In genomic region chr4:171924761-171925376, GRCh38 we compare ENCODE assay signal across 19 cellular contexts.
DNase-seq lines count a peak whose midpoint lies in the region; ATAC-seq and TF ChIP-seq lines count a peak whose summit lies in the region.
"Had no signal": no experiment of that assay in that cellular context is flagged by ENCODE, and none has a peak within 500 bp of the region (broad histone marks: within the 10 kb centered on the region; RNA-seq: fewer than 3 reads in every experiment).

No MANE protein-coding gene starts in this region.

- intact Hi-C loops in right lobe of liver (cut with DNase I), result no loop called here

- CTCF ChIA-PET in activated CD8-positive, alpha-beta memory T cell treated with anti-CD3 and anti-CD28 coated beads, Interleukin-2, amount 10 ng/mL, durations not matched to agents 7 days and 5 days (lab: Charles Lee), result no interaction called here

- no peak overlapping the region for H2AK5ac ChIP-seq in mesendoderm (ENCODE audit: low read length)

- no peak overlapping the region for H3K18ac ChIP-seq in mesendoderm (ENCODE audit: low read length)

- H3K4me3 ChIP-seq in mesendoderm (ENCODE audit: low read length) (no peak overlapping the region), right lobe of liver (no peak overlapping the region)
- H3K4me3 ChIP-seq: K562, SJCRH30 had no signal

- no peaks in the 10 kb centered on the region for H3K27me3 Mint-ChIP-seq in effector memory CD8-positive, alpha-beta T cell
- no peaks in the 10 kb centered on the region for H3K27me3 Mint-ChIP-seq in activated CD8-positive, alpha-beta memory T cell treated with anti-CD3 and anti-CD28 coated beads, Interleukin-2, amount 10 ng/mL, durations not matched to agents 7 days and 5 days
- H3K27me3 Mint-ChIP-seq: B cell; CD4-positive, CD25-positive, alpha-beta regulatory T cell; T-helper 17 cell had no signal

- no peak overlapping the region for H2BK5ac ChIP-seq in mesendoderm (ENCODE audit: low read length)

- no peaks in the 10 kb centered on the region for H3K4me1 Mint-ChIP-seq in effector memory CD8-positive, alpha-beta T cell (ENCODE audit: low read depth in 2 of 2)
- no peaks in the 10 kb centered on the region for H3K4me1 Mint-ChIP-seq in activated CD8-positive, alpha-beta memory T cell treated with anti-CD3 and anti-CD28 coated beads, Interleukin-2, amount 10 ng/mL, durations not matched to agents 7 days and 5 days
- H3K4me1 Mint-ChIP-seq: B cell; CD4-positive, CD25-positive, alpha-beta regulatory T cell; T-helper 17 cell had no signal

- no peaks in the 10 kb centered on the region for H3K79me1 ChIP-seq in mesendoderm (ENCODE audit: low read length)

- H3K27me3 ChIP-seq in mesendoderm (ENCODE audit: insufficient read depth, low read length, poor library complexity), result no peaks in the 10 kb centered on the region
- no peaks in the 10 kb centered on the region for H3K27me3 ChIP-seq in right lobe of liver
- H3K27me3 ChIP-seq: SJCRH30 had no signal

- no peak overlapping the region for H3K23ac ChIP-seq in mesendoderm (ENCODE audit: low read length)

- TF ChIP-seq POLR2A in right lobe of liver (IDR thresholded peaks at IDR 0.05), result no peak

- no peaks in the 10 kb centered on the region for H3K4me1 ChIP-seq in mesendoderm (ENCODE audit: control insufficient read depth, low read depth, low read length)
- H3K4me1 ChIP-seq in right lobe of liver, result no peaks in the 10 kb centered on the region
- H3K4me1 ChIP-seq: SJCRH30 had no signal

- no peak overlapping the region for H2BK120ac ChIP-seq in mesendoderm (ENCODE audit: low read depth, low read length)

- WGBS in mesendoderm (ENCODE audit: extremely low coverage, insufficient coverage, low lambda C conversion rate), result no CpG with 5 or more reads among the region's 5 CpGs
- 43% methylated on average over 5 of the region's 5 CpGs for WGBS in right lobe of liver (ENCODE audit: insufficient coverage, low coverage, low lambda C conversion rate, missing lambda C conversion rate)

- H3K9ac ChIP-seq in mesendoderm (ENCODE audit: low read length), result no peak overlapping the region

- DNase-seq in COR-L47 (lab: John Stamatoyannopoulos, UW), result peak; percentile 93
- DNase-seq in LHCN-M2 (ENCODE audit: low read depth), result peak; percentile 17
- peak; percentile 88 for DNase-seq in NCI-H748 (lab: John Stamatoyannopoulos, UW; ENCODE audit: unreplicated experiment)
- peak; percentile 5 for DNase-seq in mesendoderm
- DNase-seq in right lobe of liver, result no peak
- no peak for DNase-seq in effector memory CD8-positive, alpha-beta T cell
- DNase-seq in activated CD8-positive, alpha-beta memory T cell treated with anti-CD3 and anti-CD28 coated beads, Interleukin-2, amount 10 ng/mL, durations not matched to agents 7 days and 5 days, result no peak
- DNase-seq: CD4-positive, CD25-positive, alpha-beta regulatory T cell; DMS53; GOT3; NCI-H1436 treated with DMSO at 0.1 percent for 48 hours; NCI-H524 treated with DMSO at 0.1 percent for 48 hours; PC-3; T-helper 17 cell had no signal

- H3K56ac ChIP-seq in mesendoderm (ENCODE audit: low read length), result no peak overlapping the region

- H3K4ac ChIP-seq in mesendoderm (ENCODE audit: low read depth, low read length), result no peak overlapping the region

- H3K27ac ChIP-seq in mesendoderm (ENCODE audit: low read depth, low read length) (no peak overlapping the region), right lobe of liver (no peak overlapping the region)
- H3K27ac ChIP-seq: RWPE1, SJCRH30 had no signal

- H3K36me3 ChIP-seq in mesendoderm (ENCODE audit: control insufficient read depth, insufficient read depth, low read length) (no peaks in the 10 kb centered on the region), right lobe of liver (no peaks in the 10 kb centered on the region)
- H3K36me3 ChIP-seq: SJCRH30 had no signal

- peaks cover 11 to 12% of the 10 kb centered on the region in 2 donors for H3K9me3 Mint-ChIP-seq in effector memory CD8-positive, alpha-beta T cell
- peaks cover 2% of the 10 kb centered on the region for H3K9me3 Mint-ChIP-seq in activated CD8-positive, alpha-beta memory T cell treated with anti-CD3 and anti-CD28 coated beads, Interleukin-2, amount 10 ng/mL, durations not matched to agents 7 days and 5 days (ENCODE audit: low read depth)

- no peak overlapping the region for H3K27ac Mint-ChIP-seq in effector memory CD8-positive, alpha-beta T cell
- H3K27ac Mint-ChIP-seq in activated CD8-positive, alpha-beta memory T cell treated with anti-CD3 and anti-CD28 coated beads, Interleukin-2, amount 10 ng/mL, durations not matched to agents 7 days and 5 days, result no peak overlapping the region
- H3K27ac Mint-ChIP-seq: B cell; CD4-positive, CD25-positive, alpha-beta regulatory T cell; T-helper 17 cell had no signal

- H3K4me3 Mint-ChIP-seq in effector memory CD8-positive, alpha-beta T cell, result no peak overlapping the region
- no peak overlapping the region for H3K4me3 Mint-ChIP-seq in activated CD8-positive, alpha-beta memory T cell treated with anti-CD3 and anti-CD28 coated beads, Interleukin-2, amount 10 ng/mL, durations not matched to agents 7 days and 5 days
- H3K4me3 Mint-ChIP-seq: B cell; CD4-positive, CD25-positive, alpha-beta regulatory T cell; T-helper 17 cell had no signal

- TF ChIP-seq CTCF in right lobe of liver (IDR thresholded peaks at IDR 0.05), result no peak

- H3K4me2 ChIP-seq in mesendoderm (ENCODE audit: low read length), result no peak overlapping the region

- H3K36me3 Mint-ChIP-seq in effector memory CD8-positive, alpha-beta T cell (ENCODE audit: insufficient read depth), result no peaks in the 10 kb centered on the region
- H3K36me3 Mint-ChIP-seq in activated CD8-positive, alpha-beta memory T cell treated with anti-CD3 and anti-CD28 coated beads, Interleukin-2, amount 10 ng/mL, durations not matched to agents 7 days and 5 days, result no peaks in the 10 kb centered on the region
- H3K36me3 Mint-ChIP-seq: CD4-positive, CD25-positive, alpha-beta regulatory T cell had no signal

- no peaks in the 10 kb centered on the region for H3K79me2 ChIP-seq in mesendoderm (ENCODE audit: control insufficient read depth, insufficient read depth, low read length)

- no peak overlapping the region for H4K8ac ChIP-seq in mesendoderm (ENCODE audit: low read depth, low read length)

- ATAC-seq in right lobe of liver (no peak), GM21529 (IDR thresholded peaks at IDR 0.05; ENCODE audit: unreplicated experiment) (no peak)
- ATAC-seq in effector memory CD8-positive, alpha-beta T cell (replicated peaks), result no peak
- ATAC-seq in activated CD8-positive, alpha-beta memory T cell treated with anti-CD3 and anti-CD28 coated beads, Interleukin-2, amount 10 ng/mL, durations not matched to agents 7 days and 5 days, result no peak
- ATAC-seq: K562, PC-3, T-helper 17 cell had no signal

- no peak overlapping the region for H2BK15ac ChIP-seq in mesendoderm (replicated peaks; ENCODE audit: low read depth)

- no peak overlapping the region for H4K5ac ChIP-seq in mesendoderm (ENCODE audit: low read length)

- H3K9me3 ChIP-seq in right lobe of liver, result no peaks in the 10 kb centered on the region
- H3K9me3 ChIP-seq: SJCRH30 had no signal

Comparison
In these comparisons a context has a peak if more than half of its experiments do, and no peak if none do; other contexts are left out.
1. DNase-seq: peak in COR-L47 (single experiment), LHCN-M2 (single experiment), NCI-H748 (single experiment) and mesendoderm (single experiment); none in right lobe of liver (0 of 3), effector memory CD8-positive, alpha-beta T cell (0 of 3) and activated CD8-positive, alpha-beta memory T cell treated with anti-CD3 and anti-CD28 coated beads, Interleukin-2, amount 10 ng/mL, durations not matched to agents 7 days and 5 days (single experiment).